1 cellular context compared by ENCODE assay signal in the genomic region with DNA sequence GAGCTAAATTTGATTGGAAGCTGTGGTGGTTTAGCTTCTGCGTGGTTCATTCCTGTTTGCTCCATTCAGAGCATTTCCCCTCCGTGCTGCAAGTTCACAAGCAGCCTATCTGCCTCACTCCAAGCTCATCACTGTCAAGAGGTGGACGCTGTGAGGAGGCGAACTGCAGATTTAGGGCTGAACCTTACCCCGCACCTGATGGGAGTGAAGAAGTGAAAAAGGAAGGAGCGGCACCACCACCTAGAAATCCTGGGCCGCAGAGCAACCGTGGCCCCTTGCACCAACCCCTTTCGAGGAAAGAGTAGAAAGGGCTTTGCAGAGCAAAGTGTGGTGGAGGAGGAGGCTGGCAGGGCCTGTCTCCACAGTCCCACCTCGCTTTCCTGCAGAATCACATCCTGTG.
TF ChIP-seq lines count a peak whose summit lies in the region.

No MANE protein-coding gene starts in this region.

TF ChIP-seq in H1, 55 proteins besides CTCF, POLR2A, EP300 and RAD21:
- TF ChIP-seq CEBPB (IDR thresholded peaks at IDR 0.05; ENCODE audit: low read depth, low read length) = no peak
